Comparison of ENCODE assay signal across 15 cellular contexts in genomic region chr17:8869416-8869815, GRCh38. TPM values are rescaled to one million over a fixed set of nuclear protein-coding genes. Genes with fewer than 3 reads are reported as not detected.
"Had no signal": no experiment of that assay in that cellular context is flagged by ENCODE, and none has a peak within 500 bp of the region (broad histone marks: within the 10 kb centered on the region; RNA-seq: fewer than 3 reads in every experiment).

No MANE protein-coding gene starts in this region.

- H3K4me3 ChIP-seq: dorsolateral prefrontal cortex, gastroesophageal sphincter, transverse colon, vagina had no signal

- H3K9me3 Mint-ChIP-seq: activated CD8-positive, alpha-beta T cell treated with anti-CD3 and anti-CD28 coated beads for 36 hours; activated T-cell treated with anti-CD3 and anti-CD28 coated beads, Interleukin-2, amount 50 U/mL, for 72 hours had no signal

- ATAC-seq: gastroesophageal sphincter had no signal

- H3K27ac ChIP-seq: dorsolateral prefrontal cortex, gastroesophageal sphincter, transverse colon, vagina had no signal

- H3K27me3 ChIP-seq: vagina had no signal

- H3K4me1 ChIP-seq: gastroesophageal sphincter, transverse colon, vagina had no signal

- DNase-seq: activated CD4-positive, alpha-beta T cell treated with anti-CD3 and anti-CD28 coated beads for 48 hours; activated CD8-positive, alpha-beta memory T cell treated with anti-CD3 and anti-CD28 coated beads, Interleukin-2, amount 50 U/mL, for 4 hours; activated CD8-positive, alpha-beta T cell treated with anti-CD3 and anti-CD28 coated beads for 36 hours; activated naive CD4-positive, alpha-beta T cell; activated T-cell treated with anti-CD3 and anti-CD28 coated beads, Interleukin-2, amount 50 U/mL, for 72 hours; dorsolateral prefrontal cortex; retina; stimulated activated CD4-positive, alpha-beta T cell treated with anti-CD3 and anti-CD28 coated beads, Interleukin-4, amount 100 ng/mL, for 1 hour; stimulated activated naive CD4-positive, alpha-beta T cell; T-helper 1 cell; transverse colon had no signal

- H3K36me3 ChIP-seq: gastroesophageal sphincter, transverse colon, vagina had no signal

- H3K27me3 Mint-ChIP-seq: activated CD8-positive, alpha-beta T cell treated with anti-CD3 and anti-CD28 coated beads for 36 hours had no signal

- H3K4me3 Mint-ChIP-seq: activated CD8-positive, alpha-beta T cell treated with anti-CD3 and anti-CD28 coated beads for 36 hours had no signal

- H3K9me3 ChIP-seq: gastroesophageal sphincter, transverse colon, vagina had no signal

- H3K27ac Mint-ChIP-seq: activated CD8-positive, alpha-beta T cell treated with anti-CD3 and anti-CD28 coated beads for 36 hours; activated T-cell treated with anti-CD3 and anti-CD28 coated beads, Interleukin-2, amount 50 U/mL, for 72 hours had no signal

RNA-seq across cellular contexts. Expression of gene PIK3R6, which starts 1.9 kb away (rescaled TPM):
- total RNA-seq: astrocyte, lung microvascular endothelial cell had no signal
